ENCODE assay signal across 8 cellular contexts in the genomic region with DNA sequence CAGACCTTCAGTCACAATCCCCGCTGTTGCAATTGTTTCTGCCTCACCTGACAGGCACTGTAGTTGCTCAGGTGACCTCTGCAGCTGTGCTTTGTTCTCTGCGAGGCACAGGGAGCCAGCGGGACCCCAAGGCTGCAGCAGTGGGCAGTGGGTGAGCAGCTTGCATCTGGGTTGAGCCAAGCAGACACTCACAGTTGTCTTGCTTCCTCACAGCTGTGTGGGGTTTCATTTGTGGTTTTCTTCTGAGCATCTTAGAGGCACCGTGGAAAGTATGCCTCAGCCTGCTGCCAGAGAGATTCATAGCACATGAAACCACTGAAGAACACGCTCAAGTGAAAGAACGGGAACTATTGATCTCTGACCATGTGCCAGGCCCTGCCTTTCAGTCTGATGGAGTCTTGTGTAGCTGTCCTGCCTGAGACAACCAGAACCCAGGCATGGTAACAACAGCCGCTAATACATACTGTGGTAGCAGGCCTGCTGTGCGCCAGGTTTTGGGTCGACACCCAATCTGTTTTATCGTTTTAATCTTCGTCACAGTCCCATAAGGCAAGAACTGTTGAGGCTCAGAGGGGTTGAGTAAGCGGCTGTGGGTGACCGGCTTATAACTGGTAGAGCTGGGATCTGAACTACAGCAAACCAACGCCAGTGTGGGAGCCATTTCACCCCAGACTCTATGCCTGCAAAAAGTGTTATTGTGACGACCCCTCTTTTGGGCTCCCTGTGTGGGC. TPM values are rescaled to one million over a fixed set of nuclear protein-coding genes. Genes with fewer than 3 reads are reported as not detected.
DNase-seq lines count a peak whose midpoint lies in the region; ATAC-seq, FAIRE-seq and TF ChIP-seq lines count a peak whose summit lies in the region.

No MANE protein-coding gene starts in this region.

- H3K4ac ChIP-seq in mesenchymal stem cell (ENCODE audit: low read depth in 1 of 2, low read length in 2 of 2) = peak overlapping the region; percentile 19 to 73

- no peaks in the 10 kb centered on the region for H3K79me1 ChIP-seq in mesenchymal stem cell (replicated peaks; ENCODE audit: low read length, poor library complexity, severe bottlenecking)

- H2AK5ac ChIP-seq in mesenchymal stem cell (ENCODE audit: low read length, severe bottlenecking) = no peak overlapping the region

- H2BK12ac ChIP-seq in mesenchymal stem cell (ENCODE audit: low read length in 2 of 2) = peak overlapping the region; percentile 10 to 38

- TF ChIP-seq CTCF in ascending aorta (IDR thresholded peaks at IDR 0.05) = no peak

- H2BK15ac ChIP-seq in mesenchymal stem cell (ENCODE audit: low read depth, poor library complexity, severe bottlenecking) = peak overlapping the region; percentile 82

- WGBS in mesenchymal stem cell = 77% methylated on average over 15 of the region's 15 CpGs

- H3K14ac ChIP-seq in mesenchymal stem cell (ENCODE audit: low read length in 2 of 2) = peak overlapping the region in 1 of 2 experiments; percentile 49

- peaks cover 0 to 18% of the 10 kb centered on the region in 2 donors for H3K4me1 ChIP-seq in ascending aorta
- H3K4me1 ChIP-seq in mesenchymal stem cell (ENCODE audit: control insufficient read depth, insufficient read depth, low read depth, low read length) = peaks cover 18% of the 10 kb centered on the region

- FAIRE-seq in GM18507 (lab: Jason Lieb, UNC) = peak; percentile 94

- H3K4me2 ChIP-seq in mesenchymal stem cell (ENCODE audit: low read length, poor library complexity, severe bottlenecking) = no peak overlapping the region

- DNase-seq in GM18507 (ENCODE audit: extremely low spot score, insufficient read length, low read depth) (peak; percentile 47), T-helper 1 cell (peak in 4 of 5 donors; percentile 27 to 91 (median 36)), ascending aorta (ENCODE audit: low spot score in 2 of 2) (no peak), mesenchymal stem cell (peak; percentile 83), superior temporal gyrus (ENCODE audit: extremely low spot score) (no peak), HCEC 1CT (no peak)
- peak; percentile 37 to 60 for DNase-seq in stimulated activated CD8-positive, alpha-beta memory T cell treated with anti-CD3 and anti-CD28 coated beads, Interleukin-2, amount 100 ng/mL, for 1 hour (ENCODE audit: low read depth in 2 of 2)

- H3K27me3 ChIP-seq in ascending aorta (no peaks in the 10 kb centered on the region), mesenchymal stem cell (ENCODE audit: control insufficient read depth in 1 of 2, insufficient read depth in 1 of 2, low read length in 2 of 2) (no peaks in the 10 kb centered on the region)

- no peak overlapping the region for H2BK5ac ChIP-seq in mesenchymal stem cell (ENCODE audit: low read depth, low read length, poor library complexity, severe bottlenecking)

- ATAC-seq in HG02973 (IDR thresholded peaks at IDR 0.05; ENCODE audit: unreplicated experiment) = peak; percentile 97

- H3K9ac ChIP-seq in mesenchymal stem cell (ENCODE audit: low read length) = peak overlapping the region; percentile 88

- H3K18ac ChIP-seq in mesenchymal stem cell (ENCODE audit: low read depth in 1 of 2, low read length in 2 of 2) = peak overlapping the region; percentile 55 to 88

- H3K36me3 ChIP-seq in ascending aorta (no peaks in the 10 kb centered on the region), mesenchymal stem cell (ENCODE audit: control insufficient read depth in 1 of 2, insufficient read depth in 2 of 2, low read depth in 1 of 2, low read length in 2 of 2) (no peaks in the 10 kb centered on the region)

- peak overlapping the region; percentile 33 for H2AFZ ChIP-seq in mesenchymal stem cell (ENCODE audit: low read depth, low read length)

- H3K9me3 ChIP-seq in ascending aorta = no peaks in the 10 kb centered on the region
- H3K9me3 ChIP-seq in mesenchymal stem cell (ENCODE audit: control insufficient read depth, low read length) = peaks cover 4% of the 10 kb centered on the region

- H3K27ac ChIP-seq in ascending aorta = peak overlapping the region; percentile 67
- H3K27ac ChIP-seq in mesenchymal stem cell (ENCODE audit: low read length, poor library complexity, severe bottlenecking) = no peak overlapping the region

- peak overlapping the region; percentile 98 for H4K8ac ChIP-seq in mesenchymal stem cell (ENCODE audit: low read length)

- H4K91ac ChIP-seq in mesenchymal stem cell (ENCODE audit: low read length) = peak overlapping the region; percentile 93

- intact Hi-C loops in ascending aorta (cut with DNase I) = no loop called here

- H3K23ac ChIP-seq in mesenchymal stem cell (ENCODE audit: low read length in 2 of 2) = peak overlapping the region in 1 of 2 experiments; percentile 31

- peak overlapping the region; percentile 69 for H2BK120ac ChIP-seq in mesenchymal stem cell (ENCODE audit: low read depth, low read length)

- H3K4me3 ChIP-seq in ascending aorta = peak overlapping the region; percentile 51 to 63
- H3K4me3 ChIP-seq in mesenchymal stem cell (ENCODE audit: insufficient read depth in 1 of 2, low read depth in 1 of 2, low read length in 2 of 2) = peak overlapping the region in 1 of 2 experiments; percentile 71

RNA-seq across cellular contexts. Expression of a gene that starts 33.4 kb away (rescaled TPM):
- total RNA-seq in ascending aorta = not detected
- not detected for polyA plus RNA-seq in mesenchymal stem cell (2013, experiment 1 of 2)
- polyA plus RNA-seq in mesenchymal stem cell (2013, experiment 2 of 2) = not detected

RNA-seq across cellular contexts. Expression of a gene that starts 58.5 kb away (rescaled TPM):
- 32.1 TPM for total RNA-seq in ascending aorta
- polyA plus RNA-seq in mesenchymal stem cell (2013, experiment 1 of 2) = 196 TPM
- 206 TPM for polyA plus RNA-seq in mesenchymal stem cell (2013, experiment 2 of 2)

Comparison
In these comparisons a context has a peak if more than half of its experiments do, and no peak if none do; other contexts are left out.
1. DNase-seq: peak in GM18507 (single experiment), T-helper 1 cell (4 of 5), mesenchymal stem cell (single experiment) and stimulated activated CD8-positive, alpha-beta memory T cell treated with anti-CD3 and anti-CD28 coated beads, Interleukin-2, amount 100 ng/mL, for 1 hour (2 of 2); none in ascending aorta (0 of 2), superior temporal gyrus (single experiment) and HCEC 1CT (single experiment).